In the genomic region with DNA sequence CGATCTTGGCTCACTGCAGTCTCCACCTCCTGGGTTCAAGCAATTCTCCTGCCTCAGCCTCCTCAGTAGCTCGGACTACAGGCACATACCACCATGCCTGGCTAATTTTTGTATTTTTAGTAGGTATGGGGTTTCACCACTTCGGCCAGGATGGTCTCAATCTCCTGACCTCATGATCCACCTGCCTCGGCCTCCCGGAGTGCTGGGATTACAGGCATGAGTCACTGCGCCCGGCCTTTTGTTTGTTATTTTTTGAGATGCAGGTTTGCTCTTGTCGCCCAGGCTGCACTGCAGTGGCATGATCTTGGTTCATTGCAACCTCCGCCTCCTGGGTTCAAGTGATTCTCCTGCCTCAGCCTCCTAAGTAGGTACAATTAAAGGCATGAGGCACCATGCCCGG, we compare ENCODE assay signal across 1 cellular context. TPM values are rescaled to one million over a fixed set of nuclear protein-coding genes. Genes with fewer than 3 reads are reported as not detected.
"Had no signal": no experiment of that assay in that cellular context is flagged by ENCODE, and none has a peak within 500 bp of the region (broad histone marks: within the 10 kb centered on the region; RNA-seq: fewer than 3 reads in every experiment).

No MANE protein-coding gene starts in this region.

RNA-seq across cellular contexts. Expression of a gene that starts 47.4 kb away (rescaled TPM):
- polyA plus RNA-seq: mammary epithelial cell had no signal
